In genomic region chr13:39040206-39040605, GRCh38 we compare ENCODE assay signal across 16 cellular contexts. TPM values are rescaled to one million over a fixed set of nuclear protein-coding genes. Genes with fewer than 3 reads are reported as not detected.
DNase-seq lines count a peak whose midpoint lies in the region; ATAC-seq and TF ChIP-seq lines count a peak whose summit lies in the region.
"Had no signal": no experiment of that assay in that cellular context is flagged by ENCODE, and none has a peak within 500 bp of the region (broad histone marks: within the 10 kb centered on the region; RNA-seq: fewer than 3 reads in every experiment).

No MANE protein-coding gene starts in this region.

- no peak for ATAC-seq in naive thymus-derived CD4-positive, alpha-beta T cell
- ATAC-seq in HG03571 (IDR thresholded peaks at IDR 0.05; ENCODE audit: unreplicated experiment) = no peak
- no peak for ATAC-seq in GM21447 (IDR thresholded peaks at IDR 0.05; ENCODE audit: unreplicated experiment)
- ATAC-seq: sciatic nerve had no signal

- CTCF ChIA-PET in naive thymus-derived CD4-positive, alpha-beta T cell (lab: Charles Lee) = interaction anchor here (1.2 kb wide), 1 partner anchor 10 kb away, joined by 3 read pairs; no protein-coding TSS in a partner anchor

- H3K9me3 ChIP-seq in BLaER1 = no peaks in the 10 kb centered on the region
- H3K9me3 ChIP-seq in GM23248 (ENCODE audit: low read depth) = no peaks in the 10 kb centered on the region
- H3K9me3 ChIP-seq in naive thymus-derived CD4-positive, alpha-beta T cell (ENCODE audit: control insufficient read depth in 2 of 3, low read length in 3 of 3) = no peaks in the 10 kb centered on the region
- no peaks in the 10 kb centered on the region for H3K9me3 ChIP-seq in H9 (ENCODE audit: control insufficient read depth, low read depth, low read length)
- H3K9me3 ChIP-seq: ascending aorta, uterus had no signal

- H3K14ac ChIP-seq in H9 (ENCODE audit: insufficient read depth, low read length) = no peak overlapping the region

- H3K4me2 ChIP-seq in BLaER1 = peak overlapping the region; percentile 73
- H3K4me2 ChIP-seq in GM23248 (ENCODE audit: unreplicated experiment) = no peak overlapping the region
- no peak overlapping the region for H3K4me2 ChIP-seq in H9 (ENCODE audit: insufficient read depth, insufficient read length, low read length)

- peaks cover 30% of the 10 kb centered on the region for H3K36me3 Mint-ChIP-seq in activated naive CD8-positive, alpha-beta T cell treated with anti-CD3 and anti-CD28 coated beads for 36 hours
- peaks cover 0 to 15% (median 5%) of the 10 kb centered on the region in 5 donors for H3K36me3 Mint-ChIP-seq in naive thymus-derived CD4-positive, alpha-beta T cell
- peaks cover 0 to 16% (median 1%) of the 10 kb centered on the region in 3 experiments; a peak in 5 of 7 replicates for H3K36me3 Mint-ChIP-seq in H9 (ENCODE audit: insufficient read depth in 1 of 3, low read depth in 3 of 3)

- H3K4me1 Mint-ChIP-seq in activated naive CD8-positive, alpha-beta T cell treated with anti-CD3 and anti-CD28 coated beads for 36 hours = peaks cover 25% of the 10 kb centered on the region
- H3K4me1 Mint-ChIP-seq in naive thymus-derived CD4-positive, alpha-beta T cell = peaks cover 25 to 60% (median 45%) of the 10 kb centered on the region in 7 donors
- H3K4me1 Mint-ChIP-seq in H9 = peaks cover 15 to 20% of the 10 kb centered on the region in 2 experiments

- POLR2A ChIA-PET in naive thymus-derived CD4-positive, alpha-beta T cell (lab: Charles Lee) = interaction anchor here (1.2 kb wide), 1 partner anchor 14 kb away, joined by 6 read pairs; no protein-coding TSS in a partner anchor

- H2BK12ac ChIP-seq in H9 (ENCODE audit: insufficient read length, low read depth, low read length) = no peak overlapping the region

- no peaks in the 10 kb centered on the region for H3K27me3 Mint-ChIP-seq in activated naive CD8-positive, alpha-beta T cell treated with anti-CD3 and anti-CD28 coated beads for 36 hours
- H3K27me3 Mint-ChIP-seq in naive thymus-derived CD4-positive, alpha-beta T cell = no peaks in the 10 kb centered on the region
- H3K27me3 Mint-ChIP-seq in H9 (ENCODE audit: low read depth) = no peaks in the 10 kb centered on the region

- H2BK20ac ChIP-seq in H9 (ENCODE audit: low read depth, low read length, poor library complexity, severe bottlenecking) = no peak overlapping the region

- H3F3A ChIP-seq in GM23248 (ENCODE audit: insufficient read depth) = no peaks in the 10 kb centered on the region

- H3K9ac ChIP-seq in BLaER1 = no peak overlapping the region
- no peak overlapping the region for H3K9ac ChIP-seq in GM23248
- no peak overlapping the region for H3K9ac ChIP-seq in H9 (ENCODE audit: extremely low read depth, insufficient read length, low read length)

- no peak overlapping the region for H3K4ac ChIP-seq in H9 (ENCODE audit: low read depth, low read length)

- no peaks in the 10 kb centered on the region for H3K27me3 ChIP-seq in BLaER1
- no peaks in the 10 kb centered on the region for H3K27me3 ChIP-seq in GM23248 (replicated peaks; ENCODE audit: insufficient read depth)
- H3K27me3 ChIP-seq in naive thymus-derived CD4-positive, alpha-beta T cell (ENCODE audit: control insufficient read depth in 2 of 2, insufficient read depth in 2 of 2, low read length in 2 of 2) = no peaks in the 10 kb centered on the region
- no peaks in the 10 kb centered on the region for H3K27me3 ChIP-seq in H9 (ENCODE audit: insufficient read depth, low read length)
- H3K27me3 ChIP-seq: ascending aorta, uterus had no signal

- H4K8ac ChIP-seq in H9 (replicated peaks; ENCODE audit: insufficient read length, low read depth, low read length) = no peak overlapping the region

- no peak overlapping the region for H2BK5ac ChIP-seq in H9 (ENCODE audit: insufficient read length, low read length)

- H3K79me1 ChIP-seq in H9 (ENCODE audit: insufficient read depth, low read depth, low read length, poor library complexity, severe bottlenecking) = no peaks in the 10 kb centered on the region

- H3K36me3 ChIP-seq in BLaER1 (peaks cover 27% of the 10 kb centered on the region), GM23248 (ENCODE audit: low read depth) (no peaks in the 10 kb centered on the region)
- H3K36me3 ChIP-seq in naive thymus-derived CD4-positive, alpha-beta T cell (ENCODE audit: control insufficient read depth in 2 of 3, insufficient read depth in 3 of 3, low read length in 3 of 3) = peaks cover 0 to 12% (median 0%) of the 10 kb centered on the region in 3 experiments
- H3K36me3 ChIP-seq: uterus had no signal

- no peak overlapping the region for H3K18ac ChIP-seq in H9 (ENCODE audit: insufficient read length, low read depth, low read length)

- intact Hi-C loops in naive thymus-derived CD4-positive, alpha-beta T cell (cut with micrococcal nuclease) = no loop called here

- H3K9me2 ChIP-seq in GM23248 (ENCODE audit: insufficient read depth) = no peaks in the 10 kb centered on the region

- H4K91ac ChIP-seq in H9 (ENCODE audit: insufficient read length, low read depth, low read length) = no peak overlapping the region

- 14 to 17% methylated on average over 1 of the region's 1 CpG for WGBS in GM23248 (ENCODE audit: low coverage in 1 of 2, low lambda C conversion rate in 2 of 2, missing lambda C conversion rate in 2 of 2), 2 experiments
- no CpG with 5 or more reads among the region's 1 CpG for WGBS in H9 (ENCODE audit: extremely low coverage, insufficient read length, low lambda C conversion rate)

- no peak overlapping the region for H2AK5ac ChIP-seq in H9 (ENCODE audit: insufficient read length, low read length)

- in situ Hi-C loops in GM23248 (cut with MboI) = loop anchor here (25.0 kb wide), 1 partner anchor 572 kb away; the partner anchor contains the start of gene LHFPL6

- no peak overlapping the region for H3K56ac ChIP-seq in H9 (ENCODE audit: insufficient read length, low read depth, low read length)

- peaks cover 36% of the 10 kb centered on the region for H3K79me2 ChIP-seq in GM23248 (ENCODE audit: insufficient read depth)
- peaks cover 20% of the 10 kb centered on the region; the same call in 1 of the 2 replicates for H3K79me2 ChIP-seq in H9 (ENCODE audit: insufficient read depth, low read length)

- H3K4me3 ChIP-seq in BLaER1 = 0 out of 2 replicates have a peak overlapping the region, but pooled peaks have one; percentile 97
- H3K4me3 ChIP-seq in GM23248 = no peak overlapping the region
- H3K4me3 ChIP-seq in naive thymus-derived CD4-positive, alpha-beta T cell (ENCODE audit: low read length) = no peak overlapping the region
- H3K4me3 ChIP-seq: uterus had no signal

- no peak overlapping the region for H3T11ph ChIP-seq in H9 (ENCODE audit: low read length)

- H2BK120ac ChIP-seq in H9 (ENCODE audit: low read depth, low read length, poor library complexity, severe bottlenecking) = no peak overlapping the region

- H3K9me3 Mint-ChIP-seq in activated naive CD8-positive, alpha-beta T cell treated with anti-CD3 and anti-CD28 coated beads for 36 hours = no peaks in the 10 kb centered on the region
- no peaks in the 10 kb centered on the region for H3K9me3 Mint-ChIP-seq in naive thymus-derived CD4-positive, alpha-beta T cell
- H3K9me3 Mint-ChIP-seq in H9 = no peaks in the 10 kb centered on the region

- DNase-seq in GM23248 (peak; percentile 34), dermis blood vessel endothelial cell (no peak), H9 (no peak)
- DNase-seq in activated naive CD8-positive, alpha-beta T cell treated with anti-CD3 and anti-CD28 coated beads for 36 hours = no peak
- no peak for DNase-seq in naive thymus-derived CD4-positive, alpha-beta T cell
- DNase-seq: activated CD4-positive, alpha-beta T cell treated with anti-CD3 and anti-CD28 coated beads for 4 hours; hypothalamus; mesendoderm; SHP77 treated with DMSO at 0.1 percent for 48 hours; uterus had no signal

- no peak overlapping the region for H2BK15ac ChIP-seq in H9 (ENCODE audit: low read depth, low read length)

- TF ChIP-seq CTCF in H9 (conservative IDR thresholded peaks at IDR 0.05) = no peak

- H3K27ac ChIP-seq in BLaER1 (no peak overlapping the region; the same call in 1 of the 2 replicates), GM23248 (no peak overlapping the region), H9 (ENCODE audit: insufficient read length, low read depth, low read length) (no peak overlapping the region)
- H3K27ac ChIP-seq in naive thymus-derived CD4-positive, alpha-beta T cell (ENCODE audit: low read depth, low read length) = no peak overlapping the region
- H3K27ac ChIP-seq: ascending aorta, uterus had no signal

- H3K23ac ChIP-seq in H9 (ENCODE audit: insufficient read length, low read depth, low read length) = no peak overlapping the region

- peak overlapping the region; percentile 19 for H3K27ac Mint-ChIP-seq in activated naive CD8-positive, alpha-beta T cell treated with anti-CD3 and anti-CD28 coated beads for 36 hours
- peak overlapping the region in 4 of 9 donors; percentile 22 to 47 (median 37) for H3K27ac Mint-ChIP-seq in naive thymus-derived CD4-positive, alpha-beta T cell
- H3K27ac Mint-ChIP-seq in H9 = no peak overlapping the region

- H2AFZ ChIP-seq in GM23248 = peak overlapping the region; percentile 32; the same call in 1 of the 2 replicates
- H2AFZ ChIP-seq in H9 (ENCODE audit: low read length) = no peak overlapping the region

- no peak overlapping the region for H4K5ac ChIP-seq in H9 (ENCODE audit: insufficient read length, low read depth, low read length)

- peaks cover 29% of the 10 kb centered on the region for H3K4me1 ChIP-seq in BLaER1
- peaks cover 15% of the 10 kb centered on the region for H3K4me1 ChIP-seq in GM23248 (ENCODE audit: insufficient read depth)
- peaks cover 7 to 17% of the 10 kb centered on the region in 2 donors for H3K4me1 ChIP-seq in naive thymus-derived CD4-positive, alpha-beta T cell (ENCODE audit: control insufficient read depth in 2 of 2, insufficient read depth in 2 of 2, low read length in 2 of 2)
- H3K4me1 ChIP-seq in H9 (ENCODE audit: insufficient read depth, low read length) = no peaks in the 10 kb centered on the region
- H3K4me1 ChIP-seq: uterus had no signal

- H4K20me1 ChIP-seq in BLaER1 (peaks cover 20% of the 10 kb centered on the region), GM23248 (ENCODE audit: insufficient read depth) (0 out of 2 replicates have a peak, but pooled peaks cover 4% of the 10 kb centered on the region), H9 (ENCODE audit: control insufficient read depth, insufficient read depth, insufficient read length) (no peaks in the 10 kb centered on the region)

- H3K23me2 ChIP-seq in H9 (ENCODE audit: insufficient read length, low read depth, low read length, poor library complexity, severe bottlenecking) = peaks cover 9% of the 10 kb centered on the region

- H3K4me3 Mint-ChIP-seq in activated naive CD8-positive, alpha-beta T cell treated with anti-CD3 and anti-CD28 coated beads for 36 hours = peak overlapping the region; percentile 46
- H3K4me3 Mint-ChIP-seq in naive thymus-derived CD4-positive, alpha-beta T cell = peak overlapping the region in 9 of 10 donors; percentile 9 to 48 (median 34)
- H3K4me3 Mint-ChIP-seq in H9 = no peak overlapping the region

RNA-seq across cellular contexts. Expression of gene NHLRC3, which starts 1.9 kb away (rescaled TPM):
- total RNA-seq in GM23248 (2014; rRNA removed; shearing (Covaris generic)) = 7.6 and 12.9 TPM in 2 replicates
- polyA plus RNA-seq in GM23248 (2016; fragmentation: Nextera tagmentation; extraction: Ambion mirVana) = 6.6 and 7.8 TPM in 2 replicates
- 10 to 100 TPM; 12.9 to 16.4 TPM for total RNA-seq in activated naive CD8-positive, alpha-beta T cell treated with anti-CD3 and anti-CD28 coated beads for 36 hours
- total RNA-seq in naive thymus-derived CD4-positive, alpha-beta T cell = 10 to 100 TPM; 13.0 to 30.6 (median 23.6) TPM
- polyA plus RNA-seq in naive thymus-derived CD4-positive, alpha-beta T cell = 1 to 10 TPM; 3.4 to 4.8 TPM
- total RNA-seq in dermis blood vessel endothelial cell = 9.8 and 13.4 TPM in 2 replicates
- 17.6 and 17.7 TPM in 2 replicates for total RNA-seq in H9 (2021)

RNA-seq across cellular contexts. Expression of gene PROSER1, which starts 2.3 kb away (rescaled TPM):
- 6.7 and 19.3 TPM in 2 replicates for total RNA-seq in GM23248 (2014; rRNA removed; shearing (Covaris generic))
- polyA plus RNA-seq in GM23248 (2016; fragmentation: Nextera tagmentation; extraction: Ambion mirVana) = 7.6 and 8.3 TPM in 2 replicates
- total RNA-seq in activated naive CD8-positive, alpha-beta T cell treated with anti-CD3 and anti-CD28 coated beads for 36 hours = 100 to 1,000 TPM; 106 to 111 TPM
- total RNA-seq in naive thymus-derived CD4-positive, alpha-beta T cell = 10 to 100 TPM; 36.1 to 65.7 (median 47.3) TPM
- 10 to 100 TPM in 1 of 2 donors, 1 to 10 TPM in 1; 9.5 to 22.1 TPM for polyA plus RNA-seq in naive thymus-derived CD4-positive, alpha-beta T cell
- total RNA-seq in dermis blood vessel endothelial cell (17.9 TPM in 2 replicates), H9 (2021) (79.5 and 84.6 TPM in 2 replicates)

RNA-seq across cellular contexts. Expression of gene STOML3, which starts 49.6 kb away (rescaled TPM):
- not detected in 2 replicates for total RNA-seq in GM23248 (2014; rRNA removed; shearing (Covaris generic))
- not detected in 2 replicates for polyA plus RNA-seq in GM23248 (2016; fragmentation: Nextera tagmentation; extraction: Ambion mirVana)
- total RNA-seq in activated naive CD8-positive, alpha-beta T cell treated with anti-CD3 and anti-CD28 coated beads for 36 hours = not detected
- total RNA-seq in naive thymus-derived CD4-positive, alpha-beta T cell = not detected
- not detected for polyA plus RNA-seq in naive thymus-derived CD4-positive, alpha-beta T cell
- total RNA-seq in dermis blood vessel endothelial cell (not detected in 2 replicates), H9 (2021) (not detected in 2 replicates)
- total RNA-seq: ascending aorta, LHCN-M2, sciatic nerve had no signal

Comparison
In these comparisons a context has a peak if more than half of its experiments do, and no peak if none do; other contexts are left out.
1. H3K4me3 Mint-ChIP-seq: peak in activated naive CD8-positive, alpha-beta T cell treated with anti-CD3 and anti-CD28 coated beads for 36 hours (single experiment) and naive thymus-derived CD4-positive, alpha-beta T cell (9 of 10); none in H9 (0 of 2).